Comparison of ENCODE assay signal across 23 cellular contexts in the genomic region with DNA sequence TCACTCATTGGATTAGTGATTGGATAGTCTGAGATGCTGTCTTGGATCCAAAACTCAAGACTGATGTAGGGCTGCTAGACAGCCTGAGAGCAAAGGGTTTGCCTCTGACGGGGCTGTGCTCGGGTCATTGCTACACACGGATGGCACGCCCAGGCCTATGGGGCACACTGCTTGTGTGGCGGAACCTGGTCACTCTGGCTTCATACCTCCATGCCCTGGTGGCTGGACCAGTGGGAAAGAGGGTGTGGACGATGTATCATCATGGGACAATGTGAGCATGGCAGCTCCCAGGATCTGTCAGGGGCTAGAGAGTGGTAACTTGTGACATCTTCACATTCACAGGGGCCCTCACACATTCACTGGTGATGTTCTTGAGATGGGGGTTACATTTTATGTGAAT. TPM values are rescaled to one million over a fixed set of nuclear protein-coding genes. Genes with fewer than 3 reads are reported as not detected.
"Had no signal": no experiment of that assay in that cellular context is flagged by ENCODE, and none has a peak within 500 bp of the region (broad histone marks: within the 10 kb centered on the region; RNA-seq: fewer than 3 reads in every experiment).

No MANE protein-coding gene starts in this region.

- H3K36me3 ChIP-seq: gastrocnemius medialis, heart left ventricle, thoracic aorta, tibial nerve, upper lobe of left lung had no signal

- H3K79me2 ChIP-seq: hepatocyte, parathyroid adenoma had no signal

- H3K4me1 Mint-ChIP-seq: natural killer cell had no signal

- ATAC-seq: sciatic nerve had no signal

- H3K4me1 ChIP-seq: gastrocnemius medialis, heart left ventricle, parathyroid adenoma, tibial nerve, upper lobe of left lung had no signal

- DNase-seq: cortex of kidney, gastrocnemius medialis, kidney, occipital lobe had no signal

- H3K4me2 ChIP-seq: hepatocyte, smooth muscle cell had no signal

- H3K9me3 ChIP-seq: gastrocnemius medialis, thoracic aorta, upper lobe of left lung had no signal

- H3K4me3 ChIP-seq: gastrocnemius medialis, heart left ventricle, hepatocyte, lung, smooth muscle cell, thoracic aorta, tibial nerve, upper lobe of left lung had no signal

- H3K27me3 ChIP-seq: hepatocyte, upper lobe of left lung had no signal

- H2AFZ ChIP-seq: hepatocyte, parathyroid adenoma had no signal

- H3K27ac ChIP-seq: gastrocnemius medialis, heart left ventricle, hepatocyte, parathyroid adenoma, thoracic aorta, tibial nerve, upper lobe of left lung had no signal

- H3K9me3 Mint-ChIP-seq: effector memory CD8-positive, alpha-beta T cell; memory B cell; natural killer cell; stimulated activated effector memory CD8-positive, alpha-beta T cell treated with anti-CD3 and anti-CD28 coated beads, Interleukin-12 subunit alpha, Interleukin-12 subunit beta, amount 100 ng/mL, for 72 hours had no signal

- H3K4me3 Mint-ChIP-seq: effector memory CD8-positive, alpha-beta T cell; memory B cell; natural killer cell; stimulated activated effector memory CD8-positive, alpha-beta T cell treated with anti-CD3 and anti-CD28 coated beads, Interleukin-12 subunit alpha, Interleukin-12 subunit beta, amount 100 ng/mL, for 72 hours had no signal

- H3K27ac Mint-ChIP-seq: effector memory CD8-positive, alpha-beta T cell; memory B cell; natural killer cell; stimulated activated effector memory CD8-positive, alpha-beta T cell treated with anti-CD3 and anti-CD28 coated beads, Interleukin-12 subunit alpha, Interleukin-12 subunit beta, amount 100 ng/mL, for 72 hours had no signal

- H3K9ac ChIP-seq: parathyroid adenoma had no signal

- FAIRE-seq: kidney, urothelium cell line had no signal

- H3K36me3 Mint-ChIP-seq: memory B cell; natural killer cell; stimulated activated effector memory CD8-positive, alpha-beta T cell treated with anti-CD3 and anti-CD28 coated beads, Interleukin-12 subunit alpha, Interleukin-12 subunit beta, amount 100 ng/mL, for 72 hours had no signal

RNA-seq across cellular contexts. Expression of a gene that starts 41.5 kb away (rescaled TPM):
- total RNA-seq: dermis microvascular lymphatic vessel endothelial cell, glomerular endothelial cell, smooth muscle cell, thoracic aorta, tibial nerve had no signal
- polyA plus RNA-seq: esophagus, heart left ventricle, hepatocyte, liver, neural cell, smooth muscle cell had no signal
